In genomic region chr1:203323587-203323986, GRCh38 we compare ENCODE assay signal across 10 cellular contexts. TPM values are rescaled to one million over a fixed set of nuclear protein-coding genes. Genes with fewer than 3 reads are reported as not detected.
DNase-seq lines count a peak whose midpoint lies in the region; ATAC-seq and TF ChIP-seq lines count a peak whose summit lies in the region.
"Had no signal": no experiment of that assay in that cellular context is flagged by ENCODE, and none has a peak within 500 bp of the region (broad histone marks: within the 10 kb centered on the region; RNA-seq: fewer than 3 reads in every experiment).

No MANE protein-coding gene starts in this region.

- DNase-seq in right atrium auricular region (ENCODE audit: low spot score) (no peak), Right ventricle myocardium inferior (ENCODE audit: missing footprints) (no peak), astrocyte of the hippocampus (ENCODE audit: low read depth, low spot score) (peak; percentile 49), GF-D8 (lab: John Stamatoyannopoulos, UW) (no peak)
- DNase-seq in naive thymus-derived CD8-positive, alpha-beta T cell: no peak
- DNase-seq: NCI-H446 had no signal

- no peaks in the 10 kb centered on the region for H3K36me3 Mint-ChIP-seq in naive thymus-derived CD8-positive, alpha-beta T cell

- TF ChIP-seq CTCF in right atrium auricular region (IDR thresholded peaks at IDR 0.05): no peak

- H3K36me3 ChIP-seq in right atrium auricular region: no peaks in the 10 kb centered on the region
- H3K36me3 ChIP-seq in urinary bladder (ENCODE audit: insufficient read depth): no peaks in the 10 kb centered on the region

- H3K4me1 ChIP-seq in right atrium auricular region (peaks cover 0 to 80% of the 10 kb centered on the region in 2 donors), urinary bladder (ENCODE audit: insufficient read depth) (peaks cover 4% of the 10 kb centered on the region)

- WGBS in urinary bladder: 74% methylated on average over 3 of the region's 3 CpGs

- peak overlapping the region; percentile 96 to 100 (median 98) for H3K27ac Mint-ChIP-seq in naive thymus-derived CD8-positive, alpha-beta T cell

- H3K27ac ChIP-seq in right atrium auricular region: peak overlapping the region; percentile 85 to 96
- peak overlapping the region; percentile 42 for H3K27ac ChIP-seq in urinary bladder (ENCODE audit: low read depth)

- intact Hi-C loops in Right ventricle myocardium inferior (cut with DNase I): no loop called here

- no peaks in the 10 kb centered on the region for H3K27me3 ChIP-seq in right atrium auricular region

- ATAC-seq in Right ventricle myocardium inferior: no peak
- no peak for ATAC-seq in naive thymus-derived CD8-positive, alpha-beta T cell
- no peak for ATAC-seq in GM19455 (IDR thresholded peaks at IDR 0.05; ENCODE audit: unreplicated experiment)
- ATAC-seq in HG03025 (IDR thresholded peaks at IDR 0.05; ENCODE audit: low FRiP score, unreplicated experiment): no peak

- H3K4me3 ChIP-seq in right atrium auricular region: no peak overlapping the region
- no peak overlapping the region for H3K4me3 ChIP-seq in urinary bladder (ENCODE audit: low read depth, low read length)

- H3K9me3 ChIP-seq in right atrium auricular region: no peaks in the 10 kb centered on the region

- H3K27me3 Mint-ChIP-seq in naive thymus-derived CD8-positive, alpha-beta T cell: no peaks in the 10 kb centered on the region

- peaks cover 54 to 96% (median 93%) of the 10 kb centered on the region in 4 donors for H3K4me1 Mint-ChIP-seq in naive thymus-derived CD8-positive, alpha-beta T cell

- H3K9me3 Mint-ChIP-seq in naive thymus-derived CD8-positive, alpha-beta T cell: no peaks in the 10 kb centered on the region

- H3K4me3 Mint-ChIP-seq in naive thymus-derived CD8-positive, alpha-beta T cell: peak overlapping the region; percentile 71 to 92 (median 84)

- POLR2A ChIA-PET in naive thymus-derived CD8-positive, alpha-beta T cell (lab: Charles Lee): interaction anchor here (0.6 to 14.4 kb wide), 5 partner anchors 12 to 44 kb away, joined by 3 to 1045 read pairs (median 144); partner anchors contain the start of gene BTG2

RNA-seq across cellular contexts. Expression of gene BTG2, which starts 18.3 kb away (rescaled TPM):
- total RNA-seq in right atrium auricular region (100 to 1,000 TPM; 132 to 254 TPM), Right ventricle myocardium inferior (44.8 TPM), urinary bladder (58.6 TPM)
- total RNA-seq in naive thymus-derived CD8-positive, alpha-beta T cell: 100 to 1,000 TPM; 186 to 191 TPM
- polyA plus RNA-seq in naive thymus-derived CD8-positive, alpha-beta T cell: 100 to 1,000 TPM in 2 of 3 donors, 10 to 100 TPM in 1; 91.8 to 179 (median 122) TPM
- polyA plus RNA-seq in urinary bladder: 464 TPM

RNA-seq across cellular contexts. Expression of gene FMOD, which starts 27.3 kb away (rescaled TPM):
- total RNA-seq in right atrium auricular region (100 to 1,000 TPM in 1 of 2 donors, 10 to 100 TPM in 1; 34.2 to 122 TPM), Right ventricle myocardium inferior (7.7 TPM), urinary bladder (68.4 TPM)
- not detected for total RNA-seq in naive thymus-derived CD8-positive, alpha-beta T cell
- polyA plus RNA-seq in naive thymus-derived CD8-positive, alpha-beta T cell: not detected
- polyA plus RNA-seq in urinary bladder: 46.0 TPM
- total RNA-seq: osteocyte had no signal
